ENCODE assay signal across 1 cellular context in the genomic region with DNA sequence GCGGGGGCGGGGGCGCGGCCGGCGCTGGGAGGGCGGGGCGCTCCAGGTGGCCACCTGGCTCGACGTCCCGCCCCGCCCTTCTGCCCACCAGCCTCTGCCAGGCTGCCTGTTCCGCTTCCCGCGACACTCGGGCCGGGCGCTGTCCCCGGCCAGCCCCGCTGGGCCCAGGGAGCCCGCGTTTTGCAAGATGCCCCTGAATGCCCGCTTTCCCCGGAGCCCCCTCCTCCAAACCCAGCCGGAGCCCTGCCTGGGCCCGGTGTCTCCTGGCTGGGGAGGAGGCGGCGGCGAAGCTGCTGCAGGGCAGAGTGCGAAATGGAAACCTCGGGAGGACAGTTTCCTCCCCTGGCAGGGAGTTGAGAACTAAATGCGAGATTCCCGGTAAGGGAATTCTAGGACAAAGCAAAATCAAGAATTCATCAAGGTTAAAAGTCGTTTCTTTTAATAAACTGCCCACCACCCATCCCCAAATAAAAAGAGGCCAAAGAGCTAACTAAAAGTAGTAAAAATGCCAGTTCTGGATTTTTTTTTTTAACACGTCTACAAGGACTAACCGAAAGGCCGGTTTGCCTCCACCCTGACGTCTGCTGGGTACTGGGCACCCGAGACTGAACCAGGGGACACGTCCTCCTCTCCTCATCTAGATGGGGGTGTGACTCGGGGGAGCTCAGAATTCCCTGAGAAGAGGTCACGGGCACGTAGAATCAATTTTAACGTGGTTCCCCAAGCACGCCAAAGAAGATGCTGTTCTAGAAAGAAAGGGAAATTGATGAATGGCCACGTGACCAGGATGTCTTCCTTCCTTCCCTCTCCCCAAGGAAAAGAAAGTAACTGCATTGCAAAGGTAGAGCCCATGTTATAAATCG.
TF ChIP-seq lines count a peak whose summit lies in the region.

No MANE protein-coding gene starts in this region.

TF ChIP-seq in HEK293, 187 proteins besides CTCF, POLR2A, EP300 and RAD21 (continued from another document):
- TF ChIP-seq, protein P1, sequence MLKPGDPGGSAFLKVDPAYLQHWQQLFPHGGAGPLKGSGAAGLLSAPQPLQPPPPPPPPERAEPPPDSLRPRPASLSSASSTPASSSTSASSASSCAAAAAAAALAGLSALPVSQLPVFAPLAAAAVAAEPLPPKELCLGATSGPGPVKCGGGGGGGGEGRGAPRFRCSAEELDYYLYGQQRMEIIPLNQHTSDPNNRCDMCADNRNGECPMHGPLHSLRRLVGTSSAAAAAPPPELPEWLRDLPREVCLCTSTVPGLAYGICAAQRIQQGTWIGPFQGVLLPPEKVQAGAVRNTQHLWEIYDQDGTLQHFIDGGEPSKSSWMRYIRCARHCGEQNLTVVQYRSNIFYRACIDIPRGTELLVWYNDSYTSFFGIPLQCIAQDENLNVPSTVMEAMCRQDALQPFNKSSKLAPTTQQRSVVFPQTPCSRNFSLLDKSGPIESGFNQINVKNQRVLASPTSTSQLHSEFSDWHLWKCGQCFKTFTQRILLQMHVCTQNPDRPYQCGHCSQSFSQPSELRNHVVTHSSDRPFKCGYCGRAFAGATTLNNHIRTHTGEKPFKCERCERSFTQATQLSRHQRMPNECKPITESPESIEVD (tag by site-specific recombination; IDR thresholded peaks at IDR 0.05), result no peak
- peak; percentile 47; the same call in 1 of the 2 replicates for TF ChIP-seq IKZF3 (tag by site-specific recombination; IDR thresholded peaks at IDR 0.05)
- TF ChIP-seq ZEB2 (tag by site-specific recombination; IDR thresholded peaks at IDR 0.05), result no peak
- peak; percentile 49 for TF ChIP-seq SP2 (tag by site-specific recombination; IDR thresholded peaks at IDR 0.05)
- TF ChIP-seq ZNF175 (tag by site-specific recombination; IDR thresholded peaks at IDR 0.05), result no peak
- TF ChIP-seq ZBTB20 (tag by site-specific recombination; IDR thresholded peaks at IDR 0.05), result peak; percentile 81; the same call in 1 of the 2 replicates
- TF ChIP-seq, protein P2, sequence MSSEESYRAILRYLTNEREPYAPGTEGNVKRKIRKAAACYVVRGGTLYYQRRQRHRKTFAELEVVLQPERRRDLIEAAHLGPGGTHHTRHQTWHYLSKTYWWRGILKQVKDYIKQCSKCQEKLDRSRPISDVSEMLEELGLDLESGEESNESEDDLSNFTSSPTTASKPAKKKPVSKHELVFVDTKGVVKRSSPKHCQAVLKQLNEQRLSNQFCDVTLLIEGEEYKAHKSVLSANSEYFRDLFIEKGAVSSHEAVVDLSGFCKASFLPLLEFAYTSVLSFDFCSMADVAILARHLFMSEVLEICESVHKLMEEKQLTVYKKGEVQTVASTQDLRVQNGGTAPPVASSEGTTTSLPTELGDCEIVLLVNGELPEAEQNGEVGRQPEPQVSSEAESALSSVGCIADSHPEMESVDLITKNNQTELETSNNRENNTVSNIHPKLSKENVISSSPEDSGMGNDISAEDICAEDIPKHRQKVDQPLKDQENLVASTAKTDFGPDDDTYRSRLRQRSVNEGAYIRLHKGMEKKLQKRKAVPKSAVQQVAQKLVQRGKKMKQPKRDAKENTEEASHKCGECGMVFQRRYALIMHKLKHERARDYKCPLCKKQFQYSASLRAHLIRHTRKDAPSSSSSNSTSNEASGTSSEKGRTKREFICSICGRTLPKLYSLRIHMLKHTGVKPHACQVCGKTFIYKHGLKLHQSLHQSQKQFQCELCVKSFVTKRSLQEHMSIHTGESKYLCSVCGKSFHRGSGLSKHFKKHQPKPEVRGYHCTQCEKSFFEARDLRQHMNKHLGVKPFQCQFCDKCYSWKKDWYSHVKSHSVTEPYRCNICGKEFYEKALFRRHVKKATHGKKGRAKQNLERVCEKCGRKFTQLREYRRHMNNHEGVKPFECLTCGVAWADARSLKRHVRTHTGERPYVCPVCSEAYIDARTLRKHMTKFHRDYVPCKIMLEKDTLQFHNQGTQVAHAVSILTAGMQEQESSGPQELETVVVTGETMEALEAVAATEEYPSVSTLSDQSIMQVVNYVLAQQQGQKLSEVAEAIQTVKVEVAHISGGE (tag by site-specific recombination; conservative IDR thresholded peaks at IDR 0.05; ENCODE audit: low read depth), result 0 out of 2 replicates have a peak, but pooled peaks have one; percentile 18
- no peak for TF ChIP-seq ZBTB21 (tag by site-specific recombination; IDR thresholded peaks at IDR 0.05)
- peak; percentile 44 for TF ChIP-seq KLF1 (tag by site-specific recombination; IDR thresholded peaks at IDR 0.05)
- TF ChIP-seq, protein P3, sequence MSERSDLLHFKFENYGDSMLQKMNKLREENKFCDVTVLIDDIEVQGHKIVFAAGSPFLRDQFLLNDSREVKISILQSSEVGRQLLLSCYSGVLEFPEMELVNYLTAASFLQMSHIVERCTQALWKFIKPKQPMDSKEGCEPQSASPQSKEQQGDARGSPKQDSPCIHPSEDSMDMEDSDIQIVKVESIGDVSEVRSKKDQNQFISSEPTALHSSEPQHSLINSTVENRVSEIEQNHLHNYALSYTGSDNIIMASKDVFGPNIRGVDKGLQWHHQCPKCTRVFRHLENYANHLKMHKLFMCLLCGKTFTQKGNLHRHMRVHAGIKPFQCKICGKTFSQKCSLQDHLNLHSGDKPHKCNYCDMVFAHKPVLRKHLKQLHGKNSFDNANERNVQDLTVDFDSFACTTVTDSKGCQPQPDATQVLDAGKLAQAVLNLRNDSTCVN (tag by site-specific recombination; optimal IDR thresholded peaks at IDR 0.05), result peak; percentile 25
- peak; percentile 11; the same call in 1 of the 2 replicates for TF ChIP-seq GLIS1 (tag by site-specific recombination; IDR thresholded peaks at IDR 0.05)
- peak; percentile 90 for TF ChIP-seq KLF10 (tag by site-specific recombination; IDR thresholded peaks at IDR 0.05)
- peak; percentile 56; the same call in 1 of the 2 replicates for TF ChIP-seq ZXDB (tag by site-specific recombination; IDR thresholded peaks at IDR 0.05)
- peak; percentile 80 for TF ChIP-seq ZBTB8A (tag by site-specific recombination; IDR thresholded peaks at IDR 0.05)
- TF ChIP-seq ZNF571 (tag by site-specific recombination; IDR thresholded peaks at IDR 0.05), result no peak
- TF ChIP-seq KLF9 (tag by site-specific recombination; IDR thresholded peaks at IDR 0.05; ENCODE audit: low read depth), result peak; percentile 69
- TF ChIP-seq ZNF302 (tag by site-specific recombination; IDR thresholded peaks at IDR 0.05; ENCODE audit: low read depth), result no peak
- TF ChIP-seq HOXD13 (CRISPR knock-in tag; IDR thresholded peaks at IDR 0.05; ENCODE audit: borderline replicate concordance), result no peak
- TF ChIP-seq, protein P4, sequence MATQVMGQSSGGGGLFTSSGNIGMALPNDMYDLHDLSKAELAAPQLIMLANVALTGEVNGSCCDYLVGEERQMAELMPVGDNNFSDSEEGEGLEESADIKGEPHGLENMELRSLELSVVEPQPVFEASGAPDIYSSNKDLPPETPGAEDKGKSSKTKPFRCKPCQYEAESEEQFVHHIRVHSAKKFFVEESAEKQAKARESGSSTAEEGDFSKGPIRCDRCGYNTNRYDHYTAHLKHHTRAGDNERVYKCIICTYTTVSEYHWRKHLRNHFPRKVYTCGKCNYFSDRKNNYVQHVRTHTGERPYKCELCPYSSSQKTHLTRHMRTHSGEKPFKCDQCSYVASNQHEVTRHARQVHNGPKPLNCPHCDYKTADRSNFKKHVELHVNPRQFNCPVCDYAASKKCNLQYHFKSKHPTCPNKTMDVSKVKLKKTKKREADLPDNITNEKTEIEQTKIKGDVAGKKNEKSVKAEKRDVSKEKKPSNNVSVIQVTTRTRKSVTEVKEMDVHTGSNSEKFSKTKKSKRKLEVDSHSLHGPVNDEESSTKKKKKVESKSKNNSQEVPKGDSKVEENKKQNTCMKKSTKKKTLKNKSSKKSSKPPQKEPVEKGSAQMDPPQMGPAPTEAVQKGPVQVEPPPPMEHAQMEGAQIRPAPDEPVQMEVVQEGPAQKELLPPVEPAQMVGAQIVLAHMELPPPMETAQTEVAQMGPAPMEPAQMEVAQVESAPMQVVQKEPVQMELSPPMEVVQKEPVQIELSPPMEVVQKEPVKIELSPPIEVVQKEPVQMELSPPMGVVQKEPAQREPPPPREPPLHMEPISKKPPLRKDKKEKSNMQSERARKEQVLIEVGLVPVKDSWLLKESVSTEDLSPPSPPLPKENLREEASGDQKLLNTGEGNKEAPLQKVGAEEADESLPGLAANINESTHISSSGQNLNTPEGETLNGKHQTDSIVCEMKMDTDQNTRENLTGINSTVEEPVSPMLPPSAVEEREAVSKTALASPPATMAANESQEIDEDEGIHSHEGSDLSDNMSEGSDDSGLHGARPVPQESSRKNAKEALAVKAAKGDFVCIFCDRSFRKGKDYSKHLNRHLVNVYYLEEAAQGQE (tag by site-specific recombination; IDR thresholded peaks at IDR 0.05), result peak; percentile 51
- no peak for TF ChIP-seq MYNN (tag by site-specific recombination; IDR thresholded peaks at IDR 0.05; ENCODE audit: borderline replicate concordance)
- TF ChIP-seq, protein P5, sequence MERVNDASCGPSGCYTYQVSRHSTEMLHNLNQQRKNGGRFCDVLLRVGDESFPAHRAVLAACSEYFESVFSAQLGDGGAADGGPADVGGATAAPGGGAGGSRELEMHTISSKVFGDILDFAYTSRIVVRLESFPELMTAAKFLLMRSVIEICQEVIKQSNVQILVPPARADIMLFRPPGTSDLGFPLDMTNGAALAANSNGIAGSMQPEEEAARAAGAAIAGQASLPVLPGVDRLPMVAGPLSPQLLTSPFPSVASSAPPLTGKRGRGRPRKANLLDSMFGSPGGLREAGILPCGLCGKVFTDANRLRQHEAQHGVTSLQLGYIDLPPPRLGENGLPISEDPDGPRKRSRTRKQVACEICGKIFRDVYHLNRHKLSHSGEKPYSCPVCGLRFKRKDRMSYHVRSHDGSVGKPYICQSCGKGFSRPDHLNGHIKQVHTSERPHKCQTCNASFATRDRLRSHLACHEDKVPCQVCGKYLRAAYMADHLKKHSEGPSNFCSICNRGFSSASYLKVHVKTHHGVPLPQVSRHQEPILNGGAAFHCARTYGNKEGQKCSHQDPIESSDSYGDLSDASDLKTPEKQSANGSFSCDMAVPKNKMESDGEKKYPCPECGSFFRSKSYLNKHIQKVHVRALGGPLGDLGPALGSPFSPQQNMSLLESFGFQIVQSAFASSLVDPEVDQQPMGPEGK (tag by site-specific recombination; IDR thresholded peaks at IDR 0.05), result peak; percentile 45; the same call in 1 of the 2 replicates
- TF ChIP-seq ZNF37A (tag by site-specific recombination; IDR thresholded peaks at IDR 0.05), result no peak
TF ChIP-seq in HEK293: peak in this region for 20.
